In the genomic region with DNA sequence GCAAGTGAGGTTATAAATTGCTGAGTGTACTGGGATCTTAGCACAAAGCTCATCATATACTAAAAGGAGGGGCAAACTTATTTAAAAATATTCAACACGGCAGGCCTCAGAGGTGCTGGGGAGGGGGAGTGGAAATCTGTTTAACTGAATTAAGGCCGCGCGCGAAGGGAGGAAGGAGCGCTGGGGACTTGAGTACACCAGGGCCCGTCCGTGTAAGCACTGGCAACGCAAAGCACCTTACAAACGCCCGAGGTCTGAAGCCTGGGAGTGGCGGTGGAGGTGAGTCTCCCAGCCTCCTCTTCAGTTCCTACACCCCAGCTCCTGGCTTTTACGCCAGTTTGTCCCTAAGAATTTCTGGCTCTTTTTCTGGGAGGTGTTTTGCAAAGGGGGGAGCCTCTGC, we compare ENCODE assay signal across 18 cellular contexts. TPM values are rescaled to one million over a fixed set of nuclear protein-coding genes. Genes with fewer than 3 reads are reported as not detected.
DNase-seq lines count a peak whose midpoint lies in the region; ATAC-seq and TF ChIP-seq lines count a peak whose summit lies in the region.
"Had no signal": no experiment of that assay in that cellular context is flagged by ENCODE, and none has a peak within 500 bp of the region (broad histone marks: within the 10 kb centered on the region; RNA-seq: fewer than 3 reads in every experiment).

No MANE protein-coding gene starts in this region.

- DNase-seq in LNCaP clone FGC (ENCODE audit: low read depth) (peak; percentile 26), putamen (ENCODE audit: low spot score) (peak; percentile 3), NCI-H2196 treated with DMSO at 0.1 percent for 48 hours (lab: John Stamatoyannopoulos, UW; ENCODE audit: unreplicated experiment) (no peak), pons (ENCODE audit: low spot score) (no peak), D341Med (ENCODE audit: low spot score) (no peak)
- DNase-seq in activated CD8-positive, alpha-beta T cell treated with anti-CD3 and anti-CD28 coated beads for 36 hours: no peak
- DNase-seq: Caco-2; naive thymus-derived CD8-positive, alpha-beta T cell; NCI-H1694 treated with DMSO at 0.1 percent for 48 hours; NCI-H510A; SJCRH30; stomach had no signal

- 0% methylated on average over 4 of the region's 13 CpGs; no CpG with 5 or more reads in 1 of the 2 donors for WGBS in gastroesophageal sphincter (ENCODE audit: low coverage in 1 of 2), 2 donors

- no peak for ATAC-seq in activated CD8-positive, alpha-beta T cell treated with anti-CD3 and anti-CD28 coated beads for 36 hours
- ATAC-seq in gastroesophageal sphincter: no peak
- ATAC-seq: naive thymus-derived CD8-positive, alpha-beta T cell had no signal

- H3K9me3 Mint-ChIP-seq in activated CD8-positive, alpha-beta T cell treated with anti-CD3 and anti-CD28 coated beads for 36 hours: no peaks in the 10 kb centered on the region
- H3K9me3 Mint-ChIP-seq: T-helper 2 cell treated with Interferon-gamma antibody and Interleukin-4, amounts not matched to agents 5 μg/mL and 100 μg/mL, for 36 hours had no signal

- H3K4me1 ChIP-seq in gastroesophageal sphincter: peaks cover 0 to 3% (median 0%) of the 10 kb centered on the region in 3 donors
- H3K4me1 ChIP-seq: Caco-2, SJCRH30 had no signal

- peak overlapping the region; percentile 72 for H3K4me3 ChIP-seq in LNCaP clone FGC (ENCODE audit: low read depth, low read length)
- peak overlapping the region; percentile 19 to 48 for H3K4me3 ChIP-seq in gastroesophageal sphincter
- H3K4me3 ChIP-seq: SJCRH30 had no signal

- POLR2A ChIA-PET in activated CD8-positive, alpha-beta T cell treated with anti-CD3 and anti-CD28 coated beads for 36 hours (lab: Charles Lee): interaction anchor here (1.1 kb wide), 1 partner anchor 11 kb away, joined by 3 read pairs; no protein-coding TSS in a partner anchor

- CTCF ChIA-PET in activated CD8-positive, alpha-beta T cell treated with anti-CD3 and anti-CD28 coated beads for 36 hours (lab: Charles Lee): no interaction called here

- H3K27ac Mint-ChIP-seq in activated CD8-positive, alpha-beta T cell treated with anti-CD3 and anti-CD28 coated beads for 36 hours: no peak overlapping the region
- H3K27ac Mint-ChIP-seq: naive thymus-derived CD8-positive, alpha-beta T cell; T-helper 2 cell treated with Interferon-gamma antibody and Interleukin-4, amounts not matched to agents 5 μg/mL and 100 μg/mL, for 36 hours had no signal

- TF ChIP-seq POLR2A in gastroesophageal sphincter (IDR thresholded peaks at IDR 0.05): no peak

- no peak overlapping the region for H3K27ac ChIP-seq in gastroesophageal sphincter
- H3K27ac ChIP-seq: SJCRH30 had no signal

- intact Hi-C loops in activated CD8-positive, alpha-beta T cell treated with anti-CD3 and anti-CD28 coated beads for 36 hours (cut with micrococcal nuclease): no loop called here

- TF ChIP-seq EP300 in gastroesophageal sphincter (IDR thresholded peaks at IDR 0.05): no peak

- no peaks in the 10 kb centered on the region for H3K9me3 ChIP-seq in gastroesophageal sphincter
- H3K9me3 ChIP-seq: Caco-2, SJCRH30, stomach had no signal

- peak overlapping the region; percentile 11 for H3K4me3 Mint-ChIP-seq in activated CD8-positive, alpha-beta T cell treated with anti-CD3 and anti-CD28 coated beads for 36 hours

- H3K27me3 Mint-ChIP-seq in activated CD8-positive, alpha-beta T cell treated with anti-CD3 and anti-CD28 coated beads for 36 hours: peaks cover 24% of the 10 kb centered on the region

- peaks cover 29% of the 10 kb centered on the region for H3K27me3 ChIP-seq in gastroesophageal sphincter
- H3K27me3 ChIP-seq: SJCRH30 had no signal

- H3K36me3 Mint-ChIP-seq in activated CD8-positive, alpha-beta T cell treated with anti-CD3 and anti-CD28 coated beads for 36 hours (ENCODE audit: low read depth): no peaks in the 10 kb centered on the region
- H3K36me3 Mint-ChIP-seq: naive thymus-derived CD8-positive, alpha-beta T cell had no signal

- TF ChIP-seq CTCF in LNCaP clone FGC (IDR thresholded peaks at IDR 0.05; ENCODE audit: control insufficient read depth, extremely low read depth, insufficient read depth) (no peak), gastroesophageal sphincter (IDR thresholded peaks at IDR 0.05) (no peak)
- TF ChIP-seq CTCF in activated CD8-positive, alpha-beta T cell treated with anti-CD3 and anti-CD28 coated beads for 36 hours (IDR thresholded peaks at IDR 0.05): no peak

- H3K4me1 Mint-ChIP-seq in activated CD8-positive, alpha-beta T cell treated with anti-CD3 and anti-CD28 coated beads for 36 hours (ENCODE audit: low read depth): peaks cover 6% of the 10 kb centered on the region

- no peaks in the 10 kb centered on the region for H3K36me3 ChIP-seq in gastroesophageal sphincter
- H3K36me3 ChIP-seq: SJCRH30, stomach had no signal

RNA-seq across cellular contexts. Expression of gene TBL1Y, which starts 0.7 kb away (rescaled TPM):
- under 1 TPM in 1 of 2 experiments, not detected in 1; 0.11 TPM for total RNA-seq in activated CD8-positive, alpha-beta T cell treated with anti-CD3 and anti-CD28 coated beads for 36 hours
- total RNA-seq in gastroesophageal sphincter: under 1 TPM in 2 of 4 donors, not detected in 2; 0.27 to 0.31 TPM
- total RNA-seq: Caco-2; G401; naive thymus-derived CD8-positive, alpha-beta T cell; pulmonary artery endothelial cell; SJCRH30 had no signal

RNA-seq across cellular contexts. Expression of gene AMELY, which starts 1.7 kb away (rescaled TPM):
- total RNA-seq in activated CD8-positive, alpha-beta T cell treated with anti-CD3 and anti-CD28 coated beads for 36 hours: not detected
- not detected for total RNA-seq in gastroesophageal sphincter
- total RNA-seq: Caco-2; frontal cortex; G401; lung microvascular endothelial cell; naive thymus-derived CD8-positive, alpha-beta T cell; pulmonary artery endothelial cell; SJCRH30; stomach had no signal

Comparison
In these comparisons a context has a peak if more than half of its experiments do, and no peak if none do; other contexts are left out.
1. DNase-seq: peak in LNCaP clone FGC (single experiment) and putamen (single experiment); none in activated CD8-positive, alpha-beta T cell treated with anti-CD3 and anti-CD28 coated beads for 36 hours (single experiment), NCI-H2196 treated with DMSO at 0.1 percent for 48 hours (single experiment), pons (single experiment) and D341Med (single experiment).